27 cellular contexts compared by ENCODE assay signal in genomic region chr20:21583486-21584168, GRCh38.
DNase-seq lines count a peak whose midpoint lies in the region; ATAC-seq and TF ChIP-seq lines count a peak whose summit lies in the region.
"Had no signal": no experiment of that assay in that cellular context is flagged by ENCODE, and none has a peak within 500 bp of the region (broad histone marks: within the 10 kb centered on the region; RNA-seq: fewer than 3 reads in every experiment).

No MANE protein-coding gene starts in this region.

- no peaks in the 10 kb centered on the region for H3K79me2 ChIP-seq in GM23248 (ENCODE audit: insufficient read depth)

- WGBS in GM23248 (ENCODE audit: low coverage in 1 of 2, low lambda C conversion rate in 2 of 2, missing lambda C conversion rate in 2 of 2), 2 experiments, result 48 to 51% methylated on average over 10 of the region's 10 CpGs

- H3K36me3 Mint-ChIP-seq in WTC11, result no peaks in the 10 kb centered on the region
- H3K36me3 Mint-ChIP-seq: CD8-positive, alpha-beta memory T cell; memory B cell; type B pancreatic cell had no signal

- no peaks in the 10 kb centered on the region for H3K4me1 ChIP-seq in GM23248 (ENCODE audit: insufficient read depth)
- H3K4me1 ChIP-seq: breast epithelium, heart right ventricle had no signal

- H3K4me3 Mint-ChIP-seq in WTC11, result no peak overlapping the region
- H3K4me3 Mint-ChIP-seq: activated T-cell treated with anti-CD3 and anti-CD28 coated beads, Interleukin-2, amount 50 U/mL, for 72 hours; B cell; CD8-positive, alpha-beta memory T cell; memory B cell; T-helper 17 cell; type B pancreatic cell had no signal

- POLR2A ChIA-PET in WTC11 (lab: Charles Lee), result interaction anchor here (0.9 kb wide), 1 partner anchor 18 kb away, joined by 3 read pairs; no protein-coding TSS in a partner anchor

- H3K4me2 ChIP-seq in GM23248 (ENCODE audit: unreplicated experiment), result no peak overlapping the region
- H3K4me2 ChIP-seq: KMS-11, SK-N-SH had no signal

- no peak overlapping the region for H3K4me3 ChIP-seq in GM23248
- H3K4me3 ChIP-seq: breast epithelium, heart right ventricle, skin epidermis had no signal

- H3K27ac Mint-ChIP-seq in WTC11, result no peak overlapping the region
- H3K27ac Mint-ChIP-seq: activated T-cell treated with anti-CD3 and anti-CD28 coated beads, Interleukin-2, amount 50 U/mL, for 72 hours; B cell; CD8-positive, alpha-beta memory T cell; memory B cell; T-helper 17 cell; type B pancreatic cell had no signal

- peaks cover 17% of the 10 kb centered on the region; the same call in 1 of the 2 replicates for H3K27me3 ChIP-seq in GM23248 (replicated peaks; ENCODE audit: insufficient read depth)

- ATAC-seq in WTC11, result no peak
- ATAC-seq: activated T-cell treated with anti-CD3 and anti-CD28 coated beads, Interleukin-2, amount 50 U/mL, for 72 hours; heart right ventricle; left cardiac atrium; T-helper 17 cell had no signal

- CTCF ChIA-PET in WTC11 (lab: Charles Lee), result interaction anchor here (0.6 to 1.9 kb wide), 3 partner anchors 12 to 54 kb away, joined by 3 to 8 read pairs (median 7); no protein-coding TSS in a partner anchor

- H3K9me3 ChIP-seq in GM23248 (ENCODE audit: low read depth), result no peaks in the 10 kb centered on the region
- H3K9me3 ChIP-seq: breast epithelium, heart right ventricle, SK-N-SH had no signal

- no peaks in the 10 kb centered on the region for H4K20me1 ChIP-seq in GM23248 (ENCODE audit: insufficient read depth)

- no peaks in the 10 kb centered on the region for H3K4me1 Mint-ChIP-seq in WTC11
- H3K4me1 Mint-ChIP-seq: B cell; CD8-positive, alpha-beta memory T cell; memory B cell had no signal

- H3K27ac ChIP-seq in GM23248, result no peak overlapping the region
- H3K27ac ChIP-seq: breast epithelium, heart right ventricle, KMS-11, skin epidermis had no signal

- in situ Hi-C loops in GM23248 (cut with MboI), result no loop called here

- no peak for TF ChIP-seq CTCF in WTC11 (IDR thresholded peaks at IDR 0.05)

- no peak overlapping the region for H2AFZ ChIP-seq in GM23248

- H3K36me3 ChIP-seq in GM23248 (ENCODE audit: low read depth), result no peaks in the 10 kb centered on the region
- H3K36me3 ChIP-seq: breast epithelium, heart right ventricle had no signal

- peaks cover 7% of the 10 kb centered on the region for H3K9me3 Mint-ChIP-seq in WTC11
- H3K9me3 Mint-ChIP-seq: activated T-cell treated with anti-CD3 and anti-CD28 coated beads, Interleukin-2, amount 50 U/mL, for 72 hours; CD8-positive, alpha-beta memory T cell; type B pancreatic cell had no signal

- H3F3A ChIP-seq in GM23248 (ENCODE audit: insufficient read depth), result no peaks in the 10 kb centered on the region

- peak; percentile 47 for DNase-seq in NCI-H2171 treated with DMSO at 0.1 percent for 48 hours (lab: John Stamatoyannopoulos, UW)
- DNase-seq in NCI-H2171 (lab: John Stamatoyannopoulos, UW), result no peak
- DNase-seq in NCI-H2029 (lab: John Stamatoyannopoulos, UW), result peak; percentile 95
- peak; percentile 98 for DNase-seq in NCI-H748 treated with DMSO at 0.1 percent for 48 hours (lab: John Stamatoyannopoulos, UW)
- no peak for DNase-seq in HUDEP-2 (lab: John Stamatoyannopoulos, UW; ENCODE audit: unreplicated experiment in 76 of 76)
- no peak for DNase-seq in 8988T
- DNase-seq in WTC11 (ENCODE audit: low spot score), result no peak
- DNase-seq in GM23248, result no peak
- DNase-seq: activated CD4-positive, alpha-beta T cell treated with anti-CD3 and anti-CD28 coated beads for 48 hours; activated naive CD4-positive, alpha-beta T cell treated with anti-CD3 and anti-CD28 coated beads, Interleukin-2, amount 50 U/mL, for 16 hours; activated T-cell treated with anti-CD3 and anti-CD28 coated beads, Interleukin-2, amount 50 U/mL, for 72 hours; amygdala; CD8-positive, alpha-beta memory T cell; effector memory CD4-positive, alpha-beta T cell; erythroblast; heart right ventricle; left cardiac atrium; NCI-H446; SK-N-SH; stimulated activated CD4-positive, alpha-beta T cell treated with anti-CD3 and anti-CD28 coated beads, Interleukin-1b, Interleukin-23, amount 100 ng/mL, for 48 hours; T-helper 17 cell had no signal

- H3K9ac ChIP-seq in GM23248, result no peak overlapping the region
- H3K9ac ChIP-seq: KMS-11, SK-N-SH had no signal

- H3K9me2 ChIP-seq in GM23248 (ENCODE audit: insufficient read depth), result no peaks in the 10 kb centered on the region
- H3K9me2 ChIP-seq: SK-N-SH had no signal

- peaks cover 3% of the 10 kb centered on the region for H3K27me3 Mint-ChIP-seq in WTC11 (ENCODE audit: low read depth)

TF ChIP-seq in WTC11, 78 proteins besides CTCF, POLR2A, EP300 and RAD21:
- TF ChIP-seq, protein P1, sequence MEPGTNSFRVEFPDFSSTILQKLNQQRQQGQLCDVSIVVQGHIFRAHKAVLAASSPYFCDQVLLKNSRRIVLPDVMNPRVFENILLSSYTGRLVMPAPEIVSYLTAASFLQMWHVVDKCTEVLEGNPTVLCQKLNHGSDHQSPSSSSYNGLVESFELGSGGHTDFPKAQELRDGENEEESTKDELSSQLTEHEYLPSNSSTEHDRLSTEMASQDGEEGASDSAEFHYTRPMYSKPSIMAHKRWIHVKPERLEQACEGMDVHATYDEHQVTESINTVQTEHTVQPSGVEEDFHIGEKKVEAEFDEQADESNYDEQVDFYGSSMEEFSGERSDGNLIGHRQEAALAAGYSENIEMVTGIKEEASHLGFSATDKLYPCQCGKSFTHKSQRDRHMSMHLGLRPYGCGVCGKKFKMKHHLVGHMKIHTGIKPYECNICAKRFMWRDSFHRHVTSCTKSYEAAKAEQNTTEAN (CRISPR knock-in tag; IDR thresholded peaks at IDR 0.05), result no peak
- TF ChIP-seq IRF2 (CRISPR knock-in tag; IDR thresholded peaks at IDR 0.05; ENCODE audit: borderline replicate concordance, low read depth) (no peak), TEAD1 (CRISPR knock-in tag; IDR thresholded peaks at IDR 0.05) (no peak), JUN (CRISPR knock-in tag; IDR thresholded peaks at IDR 0.05) (no peak), ZNF138 (CRISPR knock-in tag; conservative IDR thresholded peaks at IDR 0.05) (no peak), ZNF121 (CRISPR knock-in tag; IDR thresholded peaks at IDR 0.05) (no peak), TP53 (CRISPR knock-in tag; IDR thresholded peaks at IDR 0.05) (no peak), NFATC4 (CRISPR knock-in tag; IDR thresholded peaks at IDR 0.05) (no peak), USF1 (CRISPR knock-in tag; IDR thresholded peaks at IDR 0.05) (no peak), FOXK1 (CRISPR knock-in tag; IDR thresholded peaks at IDR 0.05) (no peak), GTF2I (CRISPR knock-in tag; conservative IDR thresholded peaks at IDR 0.05) (no peak)
- TF ChIP-seq, protein P2, sequence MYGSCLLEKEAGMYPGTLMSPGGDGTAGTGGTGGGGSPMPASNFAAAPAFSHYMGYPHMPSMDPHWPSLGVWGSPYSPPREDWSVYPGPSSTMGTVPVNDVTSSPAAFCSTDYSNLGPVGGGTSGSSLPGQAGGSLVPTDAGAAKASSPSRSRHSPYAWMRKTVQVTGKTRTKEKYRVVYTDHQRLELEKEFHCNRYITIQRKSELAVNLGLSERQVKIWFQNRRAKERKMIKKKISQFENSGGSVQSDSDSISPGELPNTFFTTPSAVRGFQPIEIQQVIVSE (CRISPR knock-in tag; IDR thresholded peaks at IDR 0.05; ENCODE audit: borderline replicate concordance), result no peak
- TF ChIP-seq, protein P3, sequence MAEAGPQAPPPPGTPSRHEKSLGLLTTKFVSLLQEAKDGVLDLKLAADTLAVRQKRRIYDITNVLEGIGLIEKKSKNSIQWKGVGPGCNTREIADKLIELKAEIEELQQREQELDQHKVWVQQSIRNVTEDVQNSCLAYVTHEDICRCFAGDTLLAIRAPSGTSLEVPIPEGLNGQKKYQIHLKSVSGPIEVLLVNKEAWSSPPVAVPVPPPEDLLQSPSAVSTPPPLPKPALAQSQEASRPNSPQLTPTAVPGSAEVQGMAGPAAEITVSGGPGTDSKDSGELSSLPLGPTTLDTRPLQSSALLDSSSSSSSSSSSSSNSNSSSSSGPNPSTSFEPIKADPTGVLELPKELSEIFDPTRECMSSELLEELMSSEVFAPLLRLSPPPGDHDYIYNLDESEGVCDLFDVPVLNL (CRISPR knock-in tag; IDR thresholded peaks at IDR 0.05; ENCODE audit: borderline replicate concordance, low read depth), result no peak

Comparison
In these comparisons a context has a peak if more than half of its experiments do, and no peak if none do; other contexts are left out.
1. DNase-seq: peak in NCI-H2171 treated with DMSO at 0.1 percent for 48 hours (single experiment), NCI-H2029 (single experiment) and NCI-H748 treated with DMSO at 0.1 percent for 48 hours (single experiment); none in NCI-H2171 (single experiment), HUDEP-2 (0 of 76), 8988T (single experiment), WTC11 (single experiment) and GM23248 (single experiment).